17 cellular contexts compared by ENCODE assay signal in genomic region chr2:2705871-2706270, GRCh38.
A peak's percentile ranks its signal among the peaks of the same experiment; 100 is the strongest.
DNase-seq lines count a peak whose midpoint lies in the region; ATAC-seq, FAIRE-seq and TF ChIP-seq lines count a peak whose summit lies in the region.
"Had no signal": no experiment of that assay in that cellular context is flagged by ENCODE, and none has a peak within 500 bp of the region (broad histone marks: within the 10 kb centered on the region; RNA-seq: fewer than 3 reads in every experiment).

No MANE protein-coding gene starts in this region.

- H2AFZ ChIP-seq in Loucy (ENCODE audit: low read length): peak overlapping the region; percentile 19; the same call in 1 of the 2 replicates

- H3K4me2 ChIP-seq in BLaER1 treated with 17β-estradiol and CSF1 and Interleukin-3, amounts not matched to agents 10 nM and 100 nM: peak overlapping the region; percentile 31 to 90 (median 71); a peak in 21 of 22 replicates
- peak overlapping the region; percentile 55 for H3K4me2 ChIP-seq in Loucy (ENCODE audit: low read depth, low read length, poor library complexity, severe bottlenecking)

- H3K27me3 ChIP-seq in BLaER1 treated with 17β-estradiol and CSF1 and Interleukin-3, amounts not matched to agents 10 nM and 100 nM: no peaks in the 10 kb centered on the region
- H3K27me3 ChIP-seq in Loucy (ENCODE audit: insufficient read depth, low read length, poor library complexity, severe bottlenecking) (no peaks in the 10 kb centered on the region), neutrophil (no peaks in the 10 kb centered on the region)
- H3K27me3 ChIP-seq: BE2C had no signal

- FAIRE-seq in kidney (lab: Jason Lieb, UNC) (no peak), GM12892 (lab: Jason Lieb, UNC) (no peak)
- FAIRE-seq: A204.1, H1 had no signal

- H3K27ac ChIP-seq in BLaER1 treated with 17β-estradiol and CSF1 and Interleukin-3, amounts not matched to agents 10 nM and 100 nM: peak overlapping the region in 6 of 11 experiments; percentile 58 to 76 (median 61); a peak in 6 of 22 replicates
- H3K27ac ChIP-seq in kidney (ENCODE audit: low read depth in 2 of 2, low read length in 2 of 2) (no peak overlapping the region), neutrophil (peak overlapping the region; percentile 90)

- no peaks in the 10 kb centered on the region for H3K36me3 Mint-ChIP-seq in HFFc6 (ENCODE audit: low read depth)
- no peaks in the 10 kb centered on the region for H3K36me3 Mint-ChIP-seq in effector memory CD8-positive, alpha-beta T cell (ENCODE audit: insufficient read depth)
- H3K36me3 Mint-ChIP-seq: CD14-positive monocyte; CD4-positive, alpha-beta memory T cell had no signal

- no peak overlapping the region for H3K9ac ChIP-seq in BLaER1 treated with 17β-estradiol and CSF1 and Interleukin-3, amounts not matched to agents 10 nM and 100 nM
- H3K9ac ChIP-seq in Loucy (ENCODE audit: low read depth, low read length, poor library complexity, severe bottlenecking): peak overlapping the region; percentile 69
- H3K9ac ChIP-seq in kidney (ENCODE audit: low read length in 2 of 2): no peak overlapping the region

- H4K20me1 ChIP-seq in BLaER1 treated with 17β-estradiol and CSF1 and Interleukin-3, amounts not matched to agents 10 nM and 100 nM: no peaks in the 10 kb centered on the region
- no peaks in the 10 kb centered on the region for H4K20me1 ChIP-seq in Loucy (ENCODE audit: insufficient read depth, low read length, poor library complexity, severe bottlenecking)

- no peak overlapping the region for H3K4me3 ChIP-seq in BLaER1 treated with 17β-estradiol and CSF1 and Interleukin-3, amounts not matched to agents 10 nM and 100 nM
- H3K4me3 ChIP-seq in Loucy (ENCODE audit: low read length, poor library complexity, severe bottlenecking): no peak overlapping the region
- H3K4me3 ChIP-seq in kidney (ENCODE audit: low read length in 2 of 2): no peak overlapping the region
- H3K4me3 ChIP-seq in neutrophil (ENCODE audit: low read depth in 1 of 2, low read length in 1 of 2): no peak overlapping the region

- peaks cover 37 to 48% (median 39%) of the 10 kb centered on the region in 10 experiments for H3K4me1 ChIP-seq in BLaER1 treated with 17β-estradiol and CSF1 and Interleukin-3, amounts not matched to agents 10 nM and 100 nM
- peaks cover 52% of the 10 kb centered on the region for H3K4me1 ChIP-seq in Loucy (ENCODE audit: insufficient read depth, low read length, poor library complexity, severe bottlenecking)
- no peaks in the 10 kb centered on the region for H3K4me1 ChIP-seq in kidney (ENCODE audit: control insufficient read depth in 1 of 2, insufficient read depth in 1 of 2, low read depth in 1 of 2, low read length in 2 of 2)
- H3K4me1 ChIP-seq in neutrophil (ENCODE audit: control insufficient read depth in 1 of 2, insufficient read depth in 1 of 2, low read depth in 1 of 2, low read length in 1 of 2): peaks cover 48 to 51% of the 10 kb centered on the region in 2 experiments
- H3K4me1 ChIP-seq: BE2C had no signal

- H3K27me3 Mint-ChIP-seq in HFFc6 (ENCODE audit: insufficient read depth): peaks cover 2% of the 10 kb centered on the region; the same call in 1 of the 2 replicates
- peaks cover 0 to 16% of the 10 kb centered on the region in 2 donors for H3K27me3 Mint-ChIP-seq in effector memory CD8-positive, alpha-beta T cell
- H3K27me3 Mint-ChIP-seq: CD4-positive, alpha-beta memory T cell had no signal

- H3K36me3 ChIP-seq in BLaER1 treated with 17β-estradiol and CSF1 and Interleukin-3, amounts not matched to agents 10 nM and 100 nM: no peaks in the 10 kb centered on the region
- H3K36me3 ChIP-seq in Loucy (ENCODE audit: insufficient read depth, low read length): no peaks in the 10 kb centered on the region
- H3K36me3 ChIP-seq in kidney (ENCODE audit: control insufficient read depth in 1 of 2, insufficient read depth in 2 of 2, low read length in 2 of 2): no peaks in the 10 kb centered on the region
- no peaks in the 10 kb centered on the region for H3K36me3 ChIP-seq in neutrophil
- H3K36me3 ChIP-seq: BE2C had no signal

- H3K9me3 ChIP-seq in BLaER1 treated with 17β-estradiol and CSF1 and Interleukin-3, amounts not matched to agents 10 nM and 100 nM (replicated peaks in 1 of 11): no peaks in the 10 kb centered on the region
- H3K9me3 ChIP-seq in Loucy (ENCODE audit: insufficient read depth, low read depth, low read length) (no peaks in the 10 kb centered on the region), kidney (ENCODE audit: control insufficient read depth in 1 of 2, low read length in 2 of 2) (no peaks in the 10 kb centered on the region), neutrophil (no peaks in the 10 kb centered on the region)
- H3K9me3 ChIP-seq: BE2C had no signal

- H3K9me3 Mint-ChIP-seq in HFFc6: peaks cover 43% of the 10 kb centered on the region
- H3K9me3 Mint-ChIP-seq in effector memory CD8-positive, alpha-beta T cell: no peaks in the 10 kb centered on the region
- H3K9me3 Mint-ChIP-seq: H9 had no signal

- H3K4me1 Mint-ChIP-seq in HFFc6 (ENCODE audit: low read depth): no peaks in the 10 kb centered on the region
- peaks cover 0 to 2% of the 10 kb centered on the region in 2 donors for H3K4me1 Mint-ChIP-seq in effector memory CD8-positive, alpha-beta T cell (ENCODE audit: low read depth in 2 of 2)

- no peak overlapping the region for H3K4me3 Mint-ChIP-seq in HFFc6
- H3K4me3 Mint-ChIP-seq in effector memory CD8-positive, alpha-beta T cell: no peak overlapping the region
- H3K4me3 Mint-ChIP-seq: CD4-positive, alpha-beta memory T cell; H9 had no signal

- no peaks in the 10 kb centered on the region for H3K9me2 ChIP-seq in Loucy (replicated peaks; ENCODE audit: low read depth, low read length)

- TF ChIP-seq POLR2A in GM12892 (IDR thresholded peaks at IDR 0.05; ENCODE audit: low read depth, low read length): no peak

- peak; percentile 58 for DNase-seq in kidney
- DNase-seq in GM12892 (ENCODE audit: insufficient read length): no peak
- DNase-seq in HFFc6: no peak
- DNase-seq in effector memory CD8-positive, alpha-beta T cell: no peak
- DNase-seq: ACHN; BE2C; CD4-positive, alpha-beta memory T cell; DMS153; DMS79; GDM1; H9 had no signal

- no peak for TF ChIP-seq CTCF in Loucy (conservative IDR thresholded peaks at IDR 0.05; ENCODE audit: low read length)
- no peak for TF ChIP-seq CTCF in kidney (IDR thresholded peaks at IDR 0.05; ENCODE audit: borderline replicate concordance, extremely low read depth, insufficient read depth)
- TF ChIP-seq CTCF in neutrophil (IDR thresholded peaks at IDR 0.05): no peak
- no peak for TF ChIP-seq CTCF in HFFc6 (IDR thresholded peaks at IDR 0.05)

- no peak for ATAC-seq in effector memory CD8-positive, alpha-beta T cell (replicated peaks)

- no peaks in the 10 kb centered on the region for H3F3A ChIP-seq in Loucy (ENCODE audit: low read depth)

- intact Hi-C loops in kidney (cut with DNase I): no loop called here

- no peak overlapping the region for H3K27ac Mint-ChIP-seq in HFFc6
- no peak overlapping the region for H3K27ac Mint-ChIP-seq in effector memory CD8-positive, alpha-beta T cell
- H3K27ac Mint-ChIP-seq: CD4-positive, alpha-beta memory T cell; H9 had no signal

- H3K79me2 ChIP-seq in Loucy (ENCODE audit: insufficient read depth, low read length): no peaks in the 10 kb centered on the region

Comparison
In these comparisons a context has a peak if more than half of its experiments do, and no peak if none do; other contexts are left out.
1. H3K27ac ChIP-seq: peak in BLaER1 treated with 17β-estradiol and CSF1 and Interleukin-3, amounts not matched to agents 10 nM and 100 nM (6 of 11) and neutrophil (single experiment); none in kidney (0 of 2).